ENCODE assay signal across 22 cellular contexts in the genomic region with DNA sequence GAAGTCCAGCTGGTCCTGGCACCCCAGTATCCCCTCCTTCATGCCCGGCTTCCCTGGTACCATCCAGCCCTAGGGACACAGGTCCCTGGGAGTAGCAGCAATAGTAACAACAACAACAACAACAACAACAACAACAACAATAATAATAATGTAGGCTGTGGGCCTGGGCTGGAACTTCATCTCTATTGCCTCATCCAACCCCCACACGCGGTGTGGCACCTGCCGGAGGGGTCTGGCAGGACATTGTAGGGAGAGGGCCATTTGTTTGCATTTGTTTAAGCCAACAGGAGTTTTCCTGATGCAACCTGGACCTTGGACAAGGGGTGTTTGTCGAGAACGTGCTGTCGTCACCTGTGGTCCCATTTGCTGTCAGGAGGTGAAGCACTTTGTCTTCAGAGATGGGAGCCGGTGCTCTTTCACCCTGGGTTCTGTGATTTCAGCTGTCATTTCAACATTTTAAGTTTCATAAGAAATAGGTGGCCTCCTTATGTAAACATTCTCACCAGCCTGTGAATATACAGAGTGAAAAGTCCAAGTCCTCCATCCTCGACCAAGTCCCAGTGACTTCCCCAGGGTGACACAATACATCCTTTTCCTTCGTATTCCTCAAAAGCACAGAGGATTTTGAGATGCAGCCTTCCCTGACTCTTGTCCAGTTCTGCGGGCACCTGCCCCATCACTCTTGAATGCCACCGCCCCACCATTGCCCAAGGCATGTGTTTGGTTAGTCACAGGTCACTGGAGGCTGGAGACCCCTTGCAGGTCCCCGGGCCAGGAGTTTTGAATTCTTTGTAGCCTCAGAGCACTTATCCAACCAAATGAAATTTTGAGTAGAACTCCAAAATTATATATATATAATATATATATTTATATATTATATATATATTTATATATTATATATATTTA. TPM values are rescaled to one million over a fixed set of nuclear protein-coding genes. Genes with fewer than 3 reads are reported as not detected.
A peak's percentile ranks its signal among the peaks of the same experiment; 100 is the strongest.
DNase-seq lines count a peak whose midpoint lies in the region; ATAC-seq, FAIRE-seq and TF ChIP-seq lines count a peak whose summit lies in the region.
"Had no signal": no experiment of that assay in that cellular context is flagged by ENCODE, and none has a peak within 500 bp of the region (broad histone marks: within the 10 kb centered on the region; RNA-seq: fewer than 3 reads in every experiment).

No MANE protein-coding gene starts in this region.

- peak; percentile 100 for FAIRE-seq in HepG2 (lab: Jason Lieb, UNC)
- FAIRE-seq: bronchial epithelial cell had no signal

- H3K4me1 ChIP-seq in HUES64 (ENCODE audit: insufficient read depth, low read length) (peaks cover 29% of the 10 kb centered on the region), SJCRH30 (0 out of 2 replicates have a peak, but pooled peaks cover 2% of the 10 kb centered on the region), HepG2 (ENCODE audit: insufficient read depth, low read length) (peaks cover 93% of the 10 kb centered on the region)
- H3K4me1 ChIP-seq: BE2C, pancreas, SJSA1 had no signal

- no peak for TF ChIP-seq POLR2A in HepG2 (IDR thresholded peaks at IDR 0.05; ENCODE audit: insufficient read depth in 1 of 2, low read depth in 2 of 2, low read length in 2 of 2)

- in situ Hi-C loops in HepG2 (cut with HindIII; ENCODE audit: extremely low pct_ligation_motif_present, low pct_unique_long_range_greater_than_20kb) = no loop called here

- DNase-seq in COLO668 (lab: John Stamatoyannopoulos, UW; ENCODE audit: unreplicated experiment) (peak; percentile 61), SJCRH30 (peak; percentile 52 to 64), HepG2 (ENCODE audit: low spot score) (peak; percentile 98), RPMI8226 (no peak), left cardiac atrium (no peak), caudate nucleus (lab: John Stamatoyannopoulos, UW) (no peak)
- DNase-seq in activated CD4-positive, CD25-positive, alpha-beta regulatory T cell (lab: John Stamatoyannopoulos, UW) = no peak
- DNase-seq: activated effector memory CD4-positive, alpha-beta T cell treated with anti-CD3 and anti-CD28 coated beads, Interleukin-2, amount 50 U/mL, for 16 hours; BE2C; DMS153; effector memory CD8-positive, alpha-beta T cell; midbrain; NCI-H1436 treated with DMSO at 0.1 percent for 48 hours; NK-92 treated with Interleukin-12 subunit alpha and Interleukin-12 subunit beta, amount 100 ng/mL, for 24 hours; stimulated activated CD4-positive, alpha-beta T cell treated with anti-CD3 and anti-CD28 coated beads, Interleukin-12 subunit alpha, Interleukin-12 subunit beta, amount 100 ng/mL, for 4 hours; substantia nigra had no signal

- peak; percentile 59 for TF ChIP-seq CTCF in HepG2 (CRISPR knock-in tag; IDR thresholded peaks at IDR 0.05)

- TF ChIP-seq EP300 in HepG2 (IDR thresholded peaks at IDR 0.05; ENCODE audit: low read depth in 2 of 2, low read length in 2 of 2) = peak; percentile 92 to 94
- peak; percentile 94 for TF ChIP-seq EP300 in HepG2 (CRISPR knock-in tag; IDR thresholded peaks at IDR 0.05; ENCODE audit: borderline replicate concordance)

- POLR2A ChIA-PET in HepG2 (lab: Yijun Ruan, JAX) = interaction anchor here (1.4 kb wide), 1 partner anchor 9 kb away, joined by 3 read pairs; the partner anchor contains the start of gene LHPP

- H3K4me3 ChIP-seq in HUES64 (ENCODE audit: low read length) (no peak overlapping the region), SJCRH30 (no peak overlapping the region), HepG2 (replicated peaks in 1 of 3; ENCODE audit: insufficient read depth in 1 of 3, low read depth in 2 of 3, low read length in 3 of 3) (peak overlapping the region in 2 of 3 experiments; percentile 18 to 50; a peak in 2 of 6 replicates)
- H3K4me3 ChIP-seq: pancreas, SJSA1 had no signal

- no TSS peak for BruUV-seq in HepG2 (replicated peaks; lab: Mats Ljungman, UMichigan)

- no peaks in the 10 kb centered on the region for H3K36me3 ChIP-seq in HUES64 (ENCODE audit: insufficient read depth, low read length)
- H3K36me3 ChIP-seq in SJCRH30 = no peaks in the 10 kb centered on the region
- no peaks in the 10 kb centered on the region for H3K36me3 ChIP-seq in HepG2 (replicated peaks in 1 of 2; ENCODE audit: control insufficient read depth in 1 of 2, insufficient read depth in 2 of 2, low read length in 2 of 2)
- H3K36me3 ChIP-seq: BE2C, pancreas, SJSA1 had no signal

- intact Hi-C loops in HepG2 (cut with micrococcal nuclease; ENCODE audit: unreplicated experiment) (loop anchor here (2.0 kb wide), 1 partner anchor 52 kb away; the partner anchor contains the start of gene OAT), left cardiac atrium (cut with DNase I) (no loop called here)

- CTCF ChIA-PET in HepG2 (lab: Yijun Ruan, JAX; ENCODE audit: low intra/inter-chr PET ratio, low total read pairs) = no interaction called here

- no peaks in the 10 kb centered on the region for H3K79me2 ChIP-seq in HepG2 (ENCODE audit: insufficient read depth, low read length)

- WGBS in HUES64 = 73% methylated on average over 13 of the region's 13 CpGs
- WGBS in HepG2 (ENCODE audit: low lambda C conversion rate) = under 1% methylated on average over 12 of the region's 13 CpGs

- H3K27me3 ChIP-seq in HUES64 (ENCODE audit: insufficient read depth, low read length) = no peaks in the 10 kb centered on the region; the same call in 1 of the 2 replicates
- H3K27me3 ChIP-seq in SJCRH30 = no peaks in the 10 kb centered on the region
- H3K27me3 ChIP-seq in HepG2 (ENCODE audit: control insufficient read depth in 1 of 2, insufficient read depth in 2 of 2, low read length in 2 of 2) = no peaks in the 10 kb centered on the region
- H3K27me3 ChIP-seq: BE2C, pancreas, SJSA1 had no signal

- no peaks in the 10 kb centered on the region for H4K20me1 ChIP-seq in HepG2 (ENCODE audit: insufficient read depth, low read length)

- peak overlapping the region; percentile 92 for H3K27ac ChIP-seq in HUES64 (ENCODE audit: low read depth, low read length)
- H3K27ac ChIP-seq in SJCRH30 = no peak overlapping the region
- H3K27ac ChIP-seq in HepG2 (ENCODE audit: extremely low read length, insufficient read depth, low read length) = peak overlapping the region; percentile 77
- no peak overlapping the region for H3K27ac ChIP-seq in caudate nucleus (ENCODE audit: low read depth, low read length)
- H3K27ac ChIP-seq: pancreas, SJSA1 had no signal

- no peak overlapping the region for H2AFZ ChIP-seq in HepG2 (ENCODE audit: low read length)

- TF ChIP-seq RAD21 in HepG2 (CRISPR knock-in tag; IDR thresholded peaks at IDR 0.05) = no peak

- no peaks in the 10 kb centered on the region for H3K9me3 ChIP-seq in HUES64 (ENCODE audit: insufficient read depth, low read depth, low read length)
- no peaks in the 10 kb centered on the region for H3K9me3 ChIP-seq in SJCRH30 (replicated peaks)
- H3K9me3 ChIP-seq in HepG2 (ENCODE audit: low read length) = no peaks in the 10 kb centered on the region
- H3K9me3 ChIP-seq: BE2C, pancreas, SJSA1 had no signal

- ATAC-seq in HepG2 (peak; percentile 82), left cardiac atrium (no peak)
- ATAC-seq: effector memory CD8-positive, alpha-beta T cell had no signal

- H3K4me2 ChIP-seq in HepG2 (ENCODE audit: low read depth, low read length) = peak overlapping the region; percentile 78

- H3K9ac ChIP-seq in HUES64 (ENCODE audit: low read depth, low read length) (peak overlapping the region; percentile 30; the same call in 1 of the 2 replicates), HepG2 (ENCODE audit: insufficient read depth, low read depth, low read length) (peak overlapping the region; percentile 30; the same call in 1 of the 2 replicates)

RNA-seq across cellular contexts. Expression of gene LHPP, which starts 9.2 kb away (rescaled TPM):
- polyA plus RNA-seq in HUES64 (2013, experiment 1 of 2) = 13.3 TPM
- polyA plus RNA-seq in HUES64 (2013, experiment 2 of 2) = 19.1 TPM
- 2.6 and 2.9 TPM in 2 replicates for total RNA-seq in SJCRH30 (2014; rRNA removed; shearing (Covaris generic))
- total RNA-seq in HepG2 (2016; rRNA removed; fragmentation: Illumina TruSeq; extraction: Trizol) (3.7 and 5.2 TPM in 2 replicates), left cardiac atrium (10 to 100 TPM; 11.6 to 16.4 TPM)
- total RNA-seq in HepG2 (2016; cell fraction: cytosol; rRNA removed; fragmentation: Illumina TruSeq; extraction: Trizol; ENCODE audit: low read depth) = 1.1 and 1.9 TPM in 2 replicates
- 4.7 and 6.3 TPM in 2 replicates for total RNA-seq in HepG2 (2016; cell fraction: insoluble cytoplasmic fraction; rRNA removed; fragmentation: Illumina TruSeq; extraction: Trizol)
- 1.9 TPM in 2 replicates for total RNA-seq in HepG2 (2016; cell fraction: membrane; rRNA removed; fragmentation: Illumina TruSeq; extraction: Trizol)
- total RNA-seq in HepG2 (2016; cell fraction: nucleus; rRNA removed; fragmentation: Illumina TruSeq; extraction: Trizol) = 2.4 and 3.4 TPM in 2 replicates
- 13.1 and 13.7 TPM in 2 replicates for polyA plus RNA-seq in HepG2 (2011; rRNA removed)
- polyA plus RNA-seq in HepG2 (2011; cell fraction: cytosol; rRNA removed) = 14.4 and 17.0 TPM in 2 replicates
- polyA plus RNA-seq in HepG2 (2011; cell fraction: nucleus; rRNA removed) = 11.1 and 11.2 TPM in 2 replicates
- polyA plus RNA-seq in HepG2 (2012) = 10.0 and 13.7 TPM in 2 replicates
- 3.8 and 5.7 TPM in 2 replicates for polyA plus RNA-seq in HepG2 (2016; cell fraction: cytosol; fragmentation: Illumina TruSeq; extraction: Trizol; ENCODE audit: low read depth)
- 7.2 and 9.2 TPM in 2 replicates for polyA plus RNA-seq in HepG2 (2016; cell fraction: insoluble cytoplasmic fraction; fragmentation: Illumina TruSeq; extraction: Trizol; ENCODE audit: low read depth)
- polyA plus RNA-seq in HepG2 (2016; cell fraction: membrane; fragmentation: Illumina TruSeq; extraction: Trizol; ENCODE audit: low read depth) = 5.6 and 5.8 TPM in 2 replicates
- 5.1 and 7.2 TPM in 2 replicates for polyA plus RNA-seq in HepG2 (2016; cell fraction: nucleus; fragmentation: Illumina TruSeq; extraction: Trizol; ENCODE audit: insufficient read depth, low read depth)
- polyA minus RNA-seq in HepG2 (2011; rRNA and poly(A)+ RNA removed; ENCODE audit: low replicate concordance) = 12.5 and 12.6 TPM in 2 replicates
- 6.0 and 7.2 TPM in 2 replicates for polyA minus RNA-seq in HepG2 (2011; cell fraction: cytosol; rRNA and poly(A)+ RNA removed)
- polyA minus RNA-seq in HepG2 (2011; cell fraction: nucleus; rRNA and poly(A)+ RNA removed) = 7.0 and 9.8 TPM in 2 replicates

RNA-seq across cellular contexts. Expression of gene NKX1-2, which starts 21.0 kb away (rescaled TPM):
- 47.3 TPM for polyA plus RNA-seq in HUES64 (2013, experiment 1 of 2)
- polyA plus RNA-seq in HUES64 (2013, experiment 2 of 2) = 45.8 TPM
- 0.24 and 0.56 TPM in 2 replicates for total RNA-seq in SJCRH30 (2014; rRNA removed; shearing (Covaris generic))
- total RNA-seq in HepG2 (2016; rRNA removed; fragmentation: Illumina TruSeq; extraction: Trizol) (not detected in 2 replicates), left cardiac atrium (not detected)
- total RNA-seq in HepG2 (2016; cell fraction: cytosol; rRNA removed; fragmentation: Illumina TruSeq; extraction: Trizol; ENCODE audit: low read depth) = not detected in 2 replicates
- not detected in 2 replicates for total RNA-seq in HepG2 (2016; cell fraction: insoluble cytoplasmic fraction; rRNA removed; fragmentation: Illumina TruSeq; extraction: Trizol)
- total RNA-seq in HepG2 (2016; cell fraction: membrane; rRNA removed; fragmentation: Illumina TruSeq; extraction: Trizol) = not detected in 2 replicates
- total RNA-seq in HepG2 (2016; cell fraction: nucleus; rRNA removed; fragmentation: Illumina TruSeq; extraction: Trizol) = not detected in 2 replicates
- not detected in 2 replicates for polyA plus RNA-seq in HepG2 (2011; rRNA removed)
- not detected in 2 replicates for polyA plus RNA-seq in HepG2 (2011; cell fraction: cytosol; rRNA removed)
- not detected in 2 replicates for polyA plus RNA-seq in HepG2 (2011; cell fraction: nucleus; rRNA removed)
- polyA plus RNA-seq in HepG2 (2012) = not detected in 2 replicates
- not detected in 2 replicates for polyA plus RNA-seq in HepG2 (2016; cell fraction: cytosol; fragmentation: Illumina TruSeq; extraction: Trizol; ENCODE audit: low read depth)
- not detected in 2 replicates for polyA plus RNA-seq in HepG2 (2016; cell fraction: insoluble cytoplasmic fraction; fragmentation: Illumina TruSeq; extraction: Trizol; ENCODE audit: low read depth)
- polyA plus RNA-seq in HepG2 (2016; cell fraction: membrane; fragmentation: Illumina TruSeq; extraction: Trizol; ENCODE audit: low read depth) = not detected in 2 replicates
- polyA plus RNA-seq in HepG2 (2016; cell fraction: nucleus; fragmentation: Illumina TruSeq; extraction: Trizol; ENCODE audit: insufficient read depth, low read depth) = not detected in 2 replicates
- not detected in 2 replicates for polyA minus RNA-seq in HepG2 (2011; rRNA and poly(A)+ RNA removed; ENCODE audit: low replicate concordance)
- not detected in 2 replicates for polyA minus RNA-seq in HepG2 (2011; cell fraction: cytosol; rRNA and poly(A)+ RNA removed)
- polyA minus RNA-seq in HepG2 (2011; cell fraction: nucleus; rRNA and poly(A)+ RNA removed) = not detected in 2 replicates
- total RNA-seq: H4, pancreas, SJSA1 had no signal
- polyA plus RNA-seq: IgD-negative memory B cell, pancreas had no signal

RNA-seq across cellular contexts. Expression of gene OAT, which starts 52.1 kb away (rescaled TPM):
- polyA plus RNA-seq in HUES64 (2013, experiment 1 of 2) = 82.8 TPM
- 80.3 TPM for polyA plus RNA-seq in HUES64 (2013, experiment 2 of 2)
- 99.3 and 99.4 TPM in 2 replicates for total RNA-seq in SJCRH30 (2014; rRNA removed; shearing (Covaris generic))
- total RNA-seq in HepG2 (2016; rRNA removed; fragmentation: Illumina TruSeq; extraction: Trizol) (96.7 and 152 TPM in 2 replicates), left cardiac atrium (10 to 100 TPM; 37.2 to 51.1 TPM)
- total RNA-seq in HepG2 (2016; cell fraction: cytosol; rRNA removed; fragmentation: Illumina TruSeq; extraction: Trizol; ENCODE audit: low read depth) = 10.4 and 13.0 TPM in 2 replicates
- 94.1 and 153 TPM in 2 replicates for total RNA-seq in HepG2 (2016; cell fraction: insoluble cytoplasmic fraction; rRNA removed; fragmentation: Illumina TruSeq; extraction: Trizol)
- 14.4 and 16.9 TPM in 2 replicates for total RNA-seq in HepG2 (2016; cell fraction: membrane; rRNA removed; fragmentation: Illumina TruSeq; extraction: Trizol)
- 41.8 and 47.5 TPM in 2 replicates for total RNA-seq in HepG2 (2016; cell fraction: nucleus; rRNA removed; fragmentation: Illumina TruSeq; extraction: Trizol)
- 72.7 and 87.8 TPM in 2 replicates for polyA plus RNA-seq in HepG2 (2011; rRNA removed)
- polyA plus RNA-seq in HepG2 (2011; cell fraction: cytosol; rRNA removed) = 51.4 and 77.1 TPM in 2 replicates
- 20.7 and 25.9 TPM in 2 replicates for polyA plus RNA-seq in HepG2 (2011; cell fraction: nucleus; rRNA removed)
- 48.6 and 50.0 TPM in 2 replicates for polyA plus RNA-seq in HepG2 (2012)
- 4.1 TPM in 2 replicates for polyA plus RNA-seq in HepG2 (2016; cell fraction: cytosol; fragmentation: Illumina TruSeq; extraction: Trizol; ENCODE audit: low read depth)
- 119 and 129 TPM in 2 replicates for polyA plus RNA-seq in HepG2 (2016; cell fraction: insoluble cytoplasmic fraction; fragmentation: Illumina TruSeq; extraction: Trizol; ENCODE audit: low read depth)
- polyA plus RNA-seq in HepG2 (2016; cell fraction: membrane; fragmentation: Illumina TruSeq; extraction: Trizol; ENCODE audit: low read depth) = 9.8 and 10.1 TPM in 2 replicates
- polyA plus RNA-seq in HepG2 (2016; cell fraction: nucleus; fragmentation: Illumina TruSeq; extraction: Trizol; ENCODE audit: insufficient read depth, low read depth) = 56.3 and 59.0 TPM in 2 replicates
- 28.4 and 56.2 TPM in 2 replicates for polyA minus RNA-seq in HepG2 (2011; rRNA and poly(A)+ RNA removed; ENCODE audit: low replicate concordance)
- 46.3 and 52.4 TPM in 2 replicates for polyA minus RNA-seq in HepG2 (2011; cell fraction: cytosol; rRNA and poly(A)+ RNA removed)
- 28.8 and 40.4 TPM in 2 replicates for polyA minus RNA-seq in HepG2 (2011; cell fraction: nucleus; rRNA and poly(A)+ RNA removed)

Comparison
In these comparisons a context has a peak if more than half of its experiments do, and no peak if none do; other contexts are left out.
1. DNase-seq: peak in COLO668 (single experiment), SJCRH30 (2 of 2) and HepG2 (single experiment); none in RPMI8226 (single experiment), activated CD4-positive, CD25-positive, alpha-beta regulatory T cell (0 of 4), left cardiac atrium (single experiment) and caudate nucleus (0 of 61).
2. H3K27ac ChIP-seq: peak in HUES64 (single experiment) and HepG2 (single experiment); none in SJCRH30 (single experiment) and caudate nucleus (single experiment).
3. H3K4me3 ChIP-seq: peak in HepG2 (2 of 3); none in HUES64 (single experiment) and SJCRH30 (single experiment).